11 cellular contexts compared by ENCODE assay signal in genomic region chr10:26566525-26567348, GRCh38.
DNase-seq lines count a peak whose midpoint lies in the region; ATAC-seq, FAIRE-seq and TF ChIP-seq lines count a peak whose summit lies in the region.
"Had no signal": no experiment of that assay in that cellular context is flagged by ENCODE, and none has a peak within 500 bp of the region (broad histone marks: within the 10 kb centered on the region; RNA-seq: fewer than 3 reads in every experiment).

No MANE protein-coding gene starts in this region.

- CTCF ChIA-PET in activated CD8-positive, alpha-beta T cell treated with anti-CD3 and anti-CD28 coated beads, Interleukin-2, amount 10 ng/mL, durations not matched to agents 7 days and 5 days (lab: Charles Lee) = no interaction called here

- no peak overlapping the region for H4K91ac ChIP-seq in trophoblast cell (ENCODE audit: low read depth, low read length)

- peaks cover 10% of the 10 kb centered on the region for H3K9me3 Mint-ChIP-seq in activated CD8-positive, alpha-beta T cell treated with anti-CD3 and anti-CD28 coated beads, Interleukin-2, amount 10 ng/mL, durations not matched to agents 7 days and 5 days (ENCODE audit: insufficient read depth)

- H3K4me2 ChIP-seq in trophoblast cell (ENCODE audit: low read length) = peak overlapping the region; percentile 56

- POLR2A ChIA-PET in activated CD8-positive, alpha-beta T cell treated with anti-CD3 and anti-CD28 coated beads, Interleukin-2, amount 10 ng/mL, durations not matched to agents 7 days and 5 days (lab: Charles Lee) = no interaction called here

- H4K12ac ChIP-seq in trophoblast cell (ENCODE audit: low read depth, low read length) = no peak overlapping the region

- H3K27ac Mint-ChIP-seq in activated CD8-positive, alpha-beta T cell treated with anti-CD3 and anti-CD28 coated beads, Interleukin-2, amount 10 ng/mL, durations not matched to agents 7 days and 5 days = no peak overlapping the region

- no peaks in the 10 kb centered on the region for H3K4me1 Mint-ChIP-seq in activated CD8-positive, alpha-beta T cell treated with anti-CD3 and anti-CD28 coated beads, Interleukin-2, amount 10 ng/mL, durations not matched to agents 7 days and 5 days (ENCODE audit: low read depth)

- no peak overlapping the region for H2BK120ac ChIP-seq in trophoblast cell (ENCODE audit: insufficient read depth, low read length, poor library complexity)

- H3K4me3 ChIP-seq in RWPE2 (ENCODE audit: severe bottlenecking) = no peak overlapping the region
- peak overlapping the region; percentile 69 for H3K4me3 ChIP-seq in trophoblast cell (ENCODE audit: low read depth, low read length)

- H3K36me3 ChIP-seq in RWPE2 (ENCODE audit: low read depth) (no peaks in the 10 kb centered on the region), trophoblast cell (ENCODE audit: control insufficient read depth in 1 of 2, insufficient read depth in 2 of 2, low read length in 2 of 2) (peaks cover 0 to 2% of the 10 kb centered on the region in 2 experiments)

- H3K27me3 ChIP-seq in RWPE2 (ENCODE audit: insufficient read depth, poor library complexity, severe bottlenecking) = peaks cover 71% of the 10 kb centered on the region
- H3K27me3 ChIP-seq in trophoblast cell (ENCODE audit: insufficient read depth, low read length) = no peaks in the 10 kb centered on the region

- H3K4me1 ChIP-seq in RWPE2 (ENCODE audit: insufficient read depth, poor library complexity, severe bottlenecking) = no peaks in the 10 kb centered on the region
- H3K4me1 ChIP-seq in trophoblast cell (ENCODE audit: control insufficient read depth in 1 of 2, insufficient read depth in 2 of 2, low read length in 2 of 2) = peaks cover 0 to 3% of the 10 kb centered on the region in 2 experiments

- no peak overlapping the region for H3K4ac ChIP-seq in trophoblast cell (ENCODE audit: low read depth, low read length)

- no peak for TF ChIP-seq CTCF in RWPE2 (IDR thresholded peaks at IDR 0.05; ENCODE audit: poor library complexity, severe bottlenecking)

- no peak overlapping the region for H3K14ac ChIP-seq in trophoblast cell (ENCODE audit: low read length)

- no peak overlapping the region for H3K23ac ChIP-seq in trophoblast cell (ENCODE audit: low read length)

- H3K79me1 ChIP-seq in trophoblast cell (ENCODE audit: low read length) = no peaks in the 10 kb centered on the region

- H4K8ac ChIP-seq in trophoblast cell (ENCODE audit: low read depth, low read length) = peak overlapping the region; percentile 77

- no peak overlapping the region for H3K9ac ChIP-seq in trophoblast cell (ENCODE audit: low read length)

- intact Hi-C loops in left ventricle myocardium superior (cut with micrococcal nuclease) = no loop called here

- H3K9me3 ChIP-seq in RWPE2 (ENCODE audit: severe bottlenecking) (no peaks in the 10 kb centered on the region), trophoblast cell (ENCODE audit: insufficient read depth, low read depth, low read length) (no peaks in the 10 kb centered on the region)

- H3K18ac ChIP-seq in trophoblast cell (ENCODE audit: low read length) = no peak overlapping the region

- H2AFZ ChIP-seq in trophoblast cell (ENCODE audit: insufficient read depth, low read length, poor library complexity) = peak overlapping the region; percentile 86

- TF ChIP-seq POLR2A in GM12891 (IDR thresholded peaks at IDR 0.05; ENCODE audit: low read depth, low read length) = no peak

- DNase-seq in DMS114 treated with DMSO at 0.1 percent for 48 hours (lab: John Stamatoyannopoulos, UW; ENCODE audit: unreplicated experiment) = peak; percentile 18
- DNase-seq in RWPE2 (ENCODE audit: low spot score) = no peak
- peak; percentile 37 for DNase-seq in left ventricle myocardium superior
- DNase-seq in trophoblast cell = no peak
- DNase-seq in RCC 7860 (ENCODE audit: low spot score) = no peak
- no peak for DNase-seq in hepatic stellate cell (ENCODE audit: low spot score)
- no peak for DNase-seq in GM12891 (ENCODE audit: insufficient read length, low spot score)
- no peak for DNase-seq in activated CD8-positive, alpha-beta T cell treated with anti-CD3 and anti-CD28 coated beads, Interleukin-2, amount 10 ng/mL, durations not matched to agents 7 days and 5 days
- DNase-seq: activated CD4-positive, alpha-beta T cell treated with anti-CD3 and anti-CD28 coated beads for 4 hours; PC-3; substantia nigra had no signal

- H3K27me3 Mint-ChIP-seq in activated CD8-positive, alpha-beta T cell treated with anti-CD3 and anti-CD28 coated beads, Interleukin-2, amount 10 ng/mL, durations not matched to agents 7 days and 5 days (ENCODE audit: low read depth) = no peaks in the 10 kb centered on the region

- 0 out of 3 replicates have a peak, but pooled peaks have one; percentile 14 for ATAC-seq in RWPE2 (ENCODE audit: low read depth)
- no peak for ATAC-seq in left ventricle myocardium superior
- no peak for ATAC-seq in activated CD8-positive, alpha-beta T cell treated with anti-CD3 and anti-CD28 coated beads, Interleukin-2, amount 10 ng/mL, durations not matched to agents 7 days and 5 days
- ATAC-seq: PC-3 had no signal

- WGBS in trophoblast cell (ENCODE audit: extremely low coverage, insufficient coverage, insufficient read length) = no CpG with 5 or more reads among the region's 64 CpGs

- no peaks in the 10 kb centered on the region for H3K79me2 ChIP-seq in trophoblast cell (ENCODE audit: control insufficient read depth, insufficient read depth, low read length, poor library complexity)

- H2AK5ac ChIP-seq in trophoblast cell (ENCODE audit: low read length) = no peak overlapping the region

- peaks cover 71% of the 10 kb centered on the region for H3K36me3 Mint-ChIP-seq in activated CD8-positive, alpha-beta T cell treated with anti-CD3 and anti-CD28 coated beads, Interleukin-2, amount 10 ng/mL, durations not matched to agents 7 days and 5 days (ENCODE audit: low read depth)

- no peak overlapping the region for H3K4me3 Mint-ChIP-seq in activated CD8-positive, alpha-beta T cell treated with anti-CD3 and anti-CD28 coated beads, Interleukin-2, amount 10 ng/mL, durations not matched to agents 7 days and 5 days

- no peak overlapping the region for H2BK5ac ChIP-seq in trophoblast cell (ENCODE audit: low read depth, low read length, poor library complexity)

- H2BK12ac ChIP-seq in trophoblast cell (ENCODE audit: low read length) = no peak overlapping the region

- no peak overlapping the region for H3K27ac ChIP-seq in RWPE2 (ENCODE audit: poor library complexity, severe bottlenecking)
- no peak overlapping the region for H3K27ac ChIP-seq in trophoblast cell (ENCODE audit: low read depth, low read length)

- no peak for FAIRE-seq in RCC 7860 (lab: Jason Lieb, UNC)
- FAIRE-seq in GM12891 (lab: Jason Lieb, UNC) = no peak

TF ChIP-seq in GM12891, 5 proteins besides CTCF, POLR2A, EP300 and RAD21:
- TF ChIP-seq PAX5 (IDR thresholded peaks at IDR 0.05; ENCODE audit: insufficient read depth, low read length, severe bottlenecking) (no peak), TAF1 (IDR thresholded peaks at IDR 0.05; ENCODE audit: low read depth, low read length) (no peak), SPI1 (IDR thresholded peaks at IDR 0.05; ENCODE audit: low read depth, low read length) (no peak), POLR2AphosphoS5 (IDR thresholded peaks at IDR 0.05; ENCODE audit: low read depth, low read length) (no peak), POU2F2 (IDR thresholded peaks at IDR 0.05; ENCODE audit: low read depth, low read length) (no peak)
TF ChIP-seq in GM12891: peak in this region for 0.

Comparison
In these comparisons a context has a peak if more than half of its experiments do, and no peak if none do; other contexts are left out.
1. DNase-seq: peak in DMS114 treated with DMSO at 0.1 percent for 48 hours (single experiment) and left ventricle myocardium superior (single experiment); none in RWPE2 (single experiment), trophoblast cell (0 of 2), RCC 7860 (single experiment), hepatic stellate cell (single experiment), GM12891 (single experiment) and activated CD8-positive, alpha-beta T cell treated with anti-CD3 and anti-CD28 coated beads, Interleukin-2, amount 10 ng/mL, durations not matched to agents 7 days and 5 days (single experiment).